21 cellular contexts compared by ENCODE assay signal in genomic region chr1:220701974-220702373, GRCh38. TPM values are rescaled to one million over a fixed set of nuclear protein-coding genes. Genes with fewer than 3 reads are reported as not detected.
DNase-seq lines count a peak whose midpoint lies in the region; ATAC-seq lines count a peak whose summit lies in the region.
"Had no signal": no experiment of that assay in that cellular context is flagged by ENCODE, and none has a peak within 500 bp of the region (broad histone marks: within the 10 kb centered on the region; RNA-seq: fewer than 3 reads in every experiment).

No MANE protein-coding gene starts in this region.

- H3K27me3 Mint-ChIP-seq in activated naive CD8-positive, alpha-beta T cell treated with anti-CD3 and anti-CD28 coated beads, Interleukin-2, amount 10 ng/mL, durations not matched to agents 7 days and 5 days: peaks cover 7% of the 10 kb centered on the region
- peaks cover 9% of the 10 kb centered on the region for H3K27me3 Mint-ChIP-seq in activated naive CD8-positive, alpha-beta T cell treated with anti-CD3 and anti-CD28 coated beads, Interleukin-2, amount 50 U/mL, for 24 hours
- H3K27me3 Mint-ChIP-seq in stimulated activated naive B cell treated with anti-CD40 and anti-IgM and Interleukin-4, amounts not matched to agents 10 μg/mL and 1 μg/mL and 100 μg/mL, for 72 hours: peaks cover 4 to 7% of the 10 kb centered on the region in 2 donors
- H3K27me3 Mint-ChIP-seq: CD4-positive, CD25-positive, alpha-beta regulatory T cell had no signal

- POLR2A ChIA-PET in activated naive CD8-positive, alpha-beta T cell treated with anti-CD3 and anti-CD28 coated beads, Interleukin-2, amount 10 ng/mL, durations not matched to agents 7 days and 5 days (lab: Charles Lee): no interaction called here

- H3K4me3 Mint-ChIP-seq in activated naive CD8-positive, alpha-beta T cell treated with anti-CD3 and anti-CD28 coated beads, Interleukin-2, amount 10 ng/mL, durations not matched to agents 7 days and 5 days: no peak overlapping the region
- H3K4me3 Mint-ChIP-seq in activated naive CD8-positive, alpha-beta T cell treated with anti-CD3 and anti-CD28 coated beads, Interleukin-2, amount 50 U/mL, for 24 hours: no peak overlapping the region
- no peak overlapping the region for H3K4me3 Mint-ChIP-seq in stimulated activated naive B cell treated with anti-CD40 and anti-IgM and Interleukin-4, amounts not matched to agents 10 μg/mL and 1 μg/mL and 100 μg/mL, for 72 hours
- H3K4me3 Mint-ChIP-seq: activated CD8-positive, alpha-beta memory T cell treated with anti-CD3 and anti-CD28 coated beads, Interleukin-2, amount 10 ng/mL, durations not matched to agents 7 days and 5 days; CD4-positive, CD25-positive, alpha-beta regulatory T cell; central memory CD8-positive, alpha-beta T cell; stimulated activated naive CD8-positive, alpha-beta T cell treated with anti-CD3 and anti-CD28 coated beads, Interleukin-15, Interleukin-2, amounts not matched to agents 100 ng/mL and 50 ng/mL, for 24 hours had no signal

- H3K4me1 Mint-ChIP-seq in activated naive CD8-positive, alpha-beta T cell treated with anti-CD3 and anti-CD28 coated beads, Interleukin-2, amount 10 ng/mL, durations not matched to agents 7 days and 5 days: peaks cover 5% of the 10 kb centered on the region
- H3K4me1 Mint-ChIP-seq in activated naive CD8-positive, alpha-beta T cell treated with anti-CD3 and anti-CD28 coated beads, Interleukin-2, amount 50 U/mL, for 24 hours: no peaks in the 10 kb centered on the region
- peaks cover 4 to 7% of the 10 kb centered on the region in 2 donors for H3K4me1 Mint-ChIP-seq in stimulated activated naive B cell treated with anti-CD40 and anti-IgM and Interleukin-4, amounts not matched to agents 10 μg/mL and 1 μg/mL and 100 μg/mL, for 72 hours
- H3K4me1 Mint-ChIP-seq: CD4-positive, CD25-positive, alpha-beta regulatory T cell; central memory CD8-positive, alpha-beta T cell had no signal

- H3K36me3 Mint-ChIP-seq in activated naive CD8-positive, alpha-beta T cell treated with anti-CD3 and anti-CD28 coated beads, Interleukin-2, amount 10 ng/mL, durations not matched to agents 7 days and 5 days: no peaks in the 10 kb centered on the region
- peaks cover 1% of the 10 kb centered on the region for H3K36me3 Mint-ChIP-seq in activated naive CD8-positive, alpha-beta T cell treated with anti-CD3 and anti-CD28 coated beads, Interleukin-2, amount 50 U/mL, for 24 hours (ENCODE audit: low read depth)
- peaks cover 4 to 7% of the 10 kb centered on the region in 2 donors for H3K36me3 Mint-ChIP-seq in stimulated activated naive B cell treated with anti-CD40 and anti-IgM and Interleukin-4, amounts not matched to agents 10 μg/mL and 1 μg/mL and 100 μg/mL, for 72 hours
- H3K36me3 Mint-ChIP-seq: activated CD8-positive, alpha-beta memory T cell treated with anti-CD3 and anti-CD28 coated beads, Interleukin-2, amount 10 ng/mL, durations not matched to agents 7 days and 5 days; CD4-positive, CD25-positive, alpha-beta regulatory T cell had no signal

- no peak overlapping the region for H3K27ac Mint-ChIP-seq in activated naive CD8-positive, alpha-beta T cell treated with anti-CD3 and anti-CD28 coated beads, Interleukin-2, amount 10 ng/mL, durations not matched to agents 7 days and 5 days
- no peak overlapping the region for H3K27ac Mint-ChIP-seq in activated naive CD8-positive, alpha-beta T cell treated with anti-CD3 and anti-CD28 coated beads, Interleukin-2, amount 50 U/mL, for 24 hours
- H3K27ac Mint-ChIP-seq in stimulated activated naive B cell treated with anti-CD40 and anti-IgM and Interleukin-4, amounts not matched to agents 10 μg/mL and 1 μg/mL and 100 μg/mL, for 72 hours: no peak overlapping the region
- H3K27ac Mint-ChIP-seq: activated CD8-positive, alpha-beta memory T cell treated with anti-CD3 and anti-CD28 coated beads, Interleukin-2, amount 10 ng/mL, durations not matched to agents 7 days and 5 days; CD4-positive, CD25-positive, alpha-beta regulatory T cell; stimulated activated naive CD8-positive, alpha-beta T cell treated with anti-CD3 and anti-CD28 coated beads, Interleukin-15, Interleukin-2, amounts not matched to agents 100 ng/mL and 50 ng/mL, for 24 hours had no signal

- DNase-seq in activated naive CD8-positive, alpha-beta T cell treated with anti-CD3 and anti-CD28 coated beads, Interleukin-2, amount 10 ng/mL, durations not matched to agents 7 days and 5 days: no peak
- DNase-seq in activated naive CD8-positive, alpha-beta T cell treated with anti-CD3 and anti-CD28 coated beads, Interleukin-2, amount 50 U/mL, for 24 hours: no peak
- DNase-seq in NOMO-1 treated with dmso at 0.1 percent for 144 hours (lab: John Stamatoyannopoulos, UW; ENCODE audit: unreplicated experiment) (peak; percentile 55), posterior cingulate gyrus (no peak), NCI-H510A (lab: John Stamatoyannopoulos, UW) (no peak), H4 (ENCODE audit: low spot score) (no peak)
- no peak for DNase-seq in stimulated activated naive B cell treated with anti-CD40 and anti-IgM and Interleukin-4, amounts not matched to agents 10 μg/mL and 1 μg/mL and 100 μg/mL, for 72 hours
- DNase-seq: activated CD8-positive, alpha-beta memory T cell treated with anti-CD3 and anti-CD28 coated beads, Interleukin-2, amount 10 ng/mL, durations not matched to agents 7 days and 5 days; activated effector memory CD4-positive, alpha-beta T cell treated with anti-CD3 and anti-CD28 coated beads, Interleukin-2, amount 50 U/mL, for 16 hours; amygdala; CD4-positive, CD25-positive, alpha-beta regulatory T cell; esophagus squamous epithelium; left ventricle myocardium inferior; NCI-H2029 treated with DMSO at 0.1 percent for 48 hours; right cardiac atrium; T-helper 9 cell; upper lobe of left lung had no signal

- H3K9me3 Mint-ChIP-seq in activated naive CD8-positive, alpha-beta T cell treated with anti-CD3 and anti-CD28 coated beads, Interleukin-2, amount 10 ng/mL, durations not matched to agents 7 days and 5 days: no peaks in the 10 kb centered on the region
- H3K9me3 Mint-ChIP-seq in activated naive CD8-positive, alpha-beta T cell treated with anti-CD3 and anti-CD28 coated beads, Interleukin-2, amount 50 U/mL, for 24 hours: no peaks in the 10 kb centered on the region
- no peaks in the 10 kb centered on the region for H3K9me3 Mint-ChIP-seq in stimulated activated naive B cell treated with anti-CD40 and anti-IgM and Interleukin-4, amounts not matched to agents 10 μg/mL and 1 μg/mL and 100 μg/mL, for 72 hours
- H3K9me3 Mint-ChIP-seq: central memory CD8-positive, alpha-beta T cell; stimulated activated naive CD8-positive, alpha-beta T cell treated with anti-CD3 and anti-CD28 coated beads, Interleukin-15, Interleukin-2, amounts not matched to agents 100 ng/mL and 50 ng/mL, for 24 hours had no signal

- intact Hi-C loops in posterior cingulate gyrus (cut with DNase I): no loop called here

- ATAC-seq in activated naive CD8-positive, alpha-beta T cell treated with anti-CD3 and anti-CD28 coated beads, Interleukin-2, amount 10 ng/mL, durations not matched to agents 7 days and 5 days (ENCODE audit: low read depth): peak; percentile 65
- ATAC-seq in activated naive CD8-positive, alpha-beta T cell treated with anti-CD3 and anti-CD28 coated beads, Interleukin-2, amount 50 U/mL, for 24 hours: no peak
- peak; percentile 63 for ATAC-seq in HG02759 (IDR thresholded peaks at IDR 0.05; ENCODE audit: unreplicated experiment)
- ATAC-seq in stimulated activated naive B cell treated with anti-CD40 and anti-IgM and Interleukin-4, amounts not matched to agents 10 μg/mL and 1 μg/mL and 100 μg/mL, for 72 hours (replicated peaks): peak; percentile 46 to 72
- ATAC-seq: activated CD4-positive, CD25-positive, alpha-beta regulatory T cell treated with anti-CD3 and anti-CD28 coated beads, Interleukin-2, amount 50 U/mL, for 24 hours; activated CD8-positive, alpha-beta memory T cell treated with anti-CD3 and anti-CD28 coated beads, Interleukin-2, amount 10 ng/mL, durations not matched to agents 7 days and 5 days; right cardiac atrium had no signal

RNA-seq across cellular contexts. Expression of gene C1orf115, which starts 11.8 kb away (rescaled TPM):
- total RNA-seq in activated naive CD8-positive, alpha-beta T cell treated with anti-CD3 and anti-CD28 coated beads, Interleukin-2, amount 10 ng/mL, durations not matched to agents 7 days and 5 days: under 1 TPM; 0.25 to 0.28 TPM
- total RNA-seq in H4 (2014; rRNA removed; shearing (Covaris generic)): not detected in 2 replicates

RNA-seq across cellular contexts. Expression of gene MTARC2, which starts 46.1 kb away (rescaled TPM):
- total RNA-seq in activated naive CD8-positive, alpha-beta T cell treated with anti-CD3 and anti-CD28 coated beads, Interleukin-2, amount 10 ng/mL, durations not matched to agents 7 days and 5 days: not detected
- 0.41 TPM in 1 of 2 replicates, not detected in the other for total RNA-seq in H4 (2014; rRNA removed; shearing (Covaris generic))
- total RNA-seq: activated CD8-positive, alpha-beta memory T cell treated with anti-CD3 and anti-CD28 coated beads, Interleukin-2, amount 10 ng/mL, durations not matched to agents 7 days and 5 days; CD4-positive, CD25-positive, alpha-beta regulatory T cell had no signal
